Comparison of ENCODE assay signal across 1 cellular context in the genomic region with DNA sequence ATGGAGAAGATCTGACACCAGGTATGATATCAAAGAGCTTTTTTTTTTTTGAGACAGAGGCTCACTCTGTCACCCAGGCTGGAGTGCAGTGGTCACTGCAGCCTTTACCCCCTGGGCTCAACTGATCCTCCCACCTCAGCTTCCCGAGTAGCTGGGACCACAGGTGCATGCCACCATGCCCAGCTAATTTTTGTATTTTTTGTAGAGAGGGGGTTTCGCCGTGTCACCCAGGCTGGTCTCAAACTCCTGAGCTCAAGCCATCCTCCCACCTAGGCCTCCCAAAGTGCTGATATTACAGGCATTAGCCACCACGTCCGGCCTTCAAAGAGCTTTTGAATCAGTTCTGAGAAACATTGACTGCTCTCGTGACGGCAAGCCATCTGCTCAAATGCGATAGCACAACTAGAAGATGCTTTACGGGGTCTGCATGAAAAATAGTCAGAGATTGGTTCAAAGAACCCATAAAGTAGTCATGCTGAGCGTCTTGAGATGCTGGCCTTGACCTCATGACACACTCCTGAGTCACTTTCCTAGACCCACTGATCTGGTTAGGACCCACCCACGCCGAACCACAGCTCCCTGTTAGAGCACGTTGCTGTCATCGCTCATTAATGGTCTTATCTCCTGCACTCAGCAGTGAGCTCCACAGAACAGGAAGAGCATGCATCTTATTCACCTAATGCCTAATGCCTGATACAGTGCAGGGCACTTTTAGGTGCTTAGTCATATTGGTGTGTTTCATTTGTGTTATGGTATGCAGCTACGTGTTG.
TF ChIP-seq lines count a peak whose summit lies in the region.

No MANE protein-coding gene starts in this region.

TF ChIP-seq in K562, 482 proteins besides CTCF, POLR2A, EP300 and RAD21 (continued from another document):
- TF ChIP-seq, protein P1, sequence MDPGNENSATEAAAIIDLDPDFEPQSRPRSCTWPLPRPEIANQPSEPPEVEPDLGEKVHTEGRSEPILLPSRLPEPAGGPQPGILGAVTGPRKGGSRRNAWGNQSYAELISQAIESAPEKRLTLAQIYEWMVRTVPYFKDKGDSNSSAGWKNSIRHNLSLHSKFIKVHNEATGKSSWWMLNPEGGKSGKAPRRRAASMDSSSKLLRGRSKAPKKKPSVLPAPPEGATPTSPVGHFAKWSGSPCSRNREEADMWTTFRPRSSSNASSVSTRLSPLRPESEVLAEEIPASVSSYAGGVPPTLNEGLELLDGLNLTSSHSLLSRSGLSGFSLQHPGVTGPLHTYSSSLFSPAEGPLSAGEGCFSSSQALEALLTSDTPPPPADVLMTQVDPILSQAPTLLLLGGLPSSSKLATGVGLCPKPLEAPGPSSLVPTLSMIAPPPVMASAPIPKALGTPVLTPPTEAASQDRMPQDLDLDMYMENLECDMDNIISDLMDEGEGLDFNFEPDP (CRISPR knock-in tag; IDR thresholded peaks at IDR 0.05) = no peak
- TF ChIP-seq ZNF232 (CRISPR knock-in tag; IDR thresholded peaks at IDR 0.05) (0 out of 2 replicates have a peak, but pooled peaks have one; percentile 81), KLF6 (CRISPR knock-in tag; IDR thresholded peaks at IDR 0.05; ENCODE audit: borderline replicate concordance) (no peak), SIN3B (IDR thresholded peaks at IDR 0.05; ENCODE audit: low read depth) (no peak), ZNF311 (CRISPR knock-in tag; IDR thresholded peaks at IDR 0.05) (peak; percentile 70; the same call in 1 of the 2 replicates), PTRF (tag; IDR thresholded peaks at IDR 0.05) (no peak)
- TF ChIP-seq, protein P2, sequence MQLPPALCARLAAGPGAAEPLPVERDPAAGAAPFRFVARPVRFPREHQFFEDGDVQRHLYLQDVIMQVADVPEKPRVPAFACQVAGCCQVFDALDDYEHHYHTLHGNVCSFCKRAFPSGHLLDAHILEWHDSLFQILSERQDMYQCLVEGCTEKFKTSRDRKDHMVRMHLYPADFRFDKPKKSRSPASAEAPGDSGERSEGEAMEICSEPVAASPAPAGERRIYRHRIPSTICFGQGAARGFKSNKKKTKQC (CRISPR knock-in tag; IDR thresholded peaks at IDR 0.05) = peak; percentile 52; the same call in 1 of the 2 replicates
